Comparison of ENCODE assay signal across 8 cellular contexts in the genomic region with DNA sequence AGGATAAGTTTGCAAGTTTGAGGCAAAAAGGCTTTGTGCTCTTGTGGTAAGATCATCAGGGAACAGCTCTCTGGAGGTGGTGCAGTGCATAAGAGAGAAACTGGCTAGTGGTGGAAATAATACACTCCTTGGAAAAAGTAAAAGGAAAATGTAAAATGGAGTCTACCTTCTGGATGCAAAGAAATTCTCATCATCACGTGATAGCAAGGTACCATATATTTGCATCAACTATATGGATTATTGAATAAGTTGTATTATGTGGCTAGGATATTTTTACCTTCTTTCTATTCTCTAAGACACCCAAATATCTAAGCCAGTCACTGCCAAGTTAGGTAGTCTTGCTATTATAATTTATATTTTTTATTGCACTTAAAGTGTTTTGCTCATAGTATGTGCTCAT. TPM values are rescaled to one million over a fixed set of nuclear protein-coding genes. Genes with fewer than 3 reads are reported as not detected.
"Had no signal": no experiment of that assay in that cellular context is flagged by ENCODE, and none has a peak within 500 bp of the region (broad histone marks: within the 10 kb centered on the region; RNA-seq: fewer than 3 reads in every experiment).

No MANE protein-coding gene starts in this region.

- H3K27ac ChIP-seq: HL-60 had no signal

- DNase-seq: IMR-90, KBM-7, KG1 had no signal

- FAIRE-seq: HTR-8/SVneo had no signal

RNA-seq across cellular contexts. Expression of a gene that starts 14.0 kb away (rescaled TPM):
- total RNA-seq: HT-29, HT1080 had no signal
- polyA plus RNA-seq: IgD-negative memory B cell had no signal
